ENCODE assay signal across 29 cellular contexts in the genomic region with DNA sequence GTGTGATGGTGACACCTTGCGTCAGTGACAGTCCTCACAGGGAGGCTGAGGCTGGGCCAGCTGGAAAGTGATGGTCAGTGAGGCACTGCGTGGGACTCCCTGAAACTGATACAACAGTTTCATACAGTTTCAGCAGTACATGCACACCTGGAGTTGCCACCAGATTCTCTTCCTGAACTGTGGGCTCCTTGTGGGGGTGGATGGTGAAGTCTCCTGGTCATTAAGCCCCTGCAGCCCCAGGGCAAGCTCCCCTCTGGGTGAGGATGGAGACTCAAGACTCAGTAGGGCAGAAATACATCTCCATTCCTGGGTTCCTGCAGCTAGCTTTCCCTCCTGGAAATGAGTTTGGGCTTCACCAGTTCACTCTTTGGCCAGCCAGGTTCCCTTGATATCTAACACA.
"Had no signal": no experiment of that assay in that cellular context is flagged by ENCODE, and none has a peak within 500 bp of the region (broad histone marks: within the 10 kb centered on the region; RNA-seq: fewer than 3 reads in every experiment).

No MANE protein-coding gene starts in this region.

- H3K4me3 ChIP-seq: MG63, Peyer's patch, SJSA1 had no signal

- H3K27me3 ChIP-seq: MG63, Peyer's patch, SJSA1 had no signal

- H3K4me1 ChIP-seq: Peyer's patch, SJSA1 had no signal

- H3K27ac ChIP-seq: Peyer's patch, SJSA1 had no signal

- H3K27ac Mint-ChIP-seq: T-helper 1 cell treated with Interleukin-12 subunit alpha and Interleukin-12 subunit beta and Interleukin-4 antibody, amounts not matched to agents 30 μg/mL and 1 μg/mL, for 36 hours had no signal

- H3K9me3 Mint-ChIP-seq: T-helper 1 cell treated with Interleukin-12 subunit alpha and Interleukin-12 subunit beta and Interleukin-4 antibody, amounts not matched to agents 30 μg/mL and 1 μg/mL, for 36 hours had no signal

- H3K36me3 ChIP-seq: MG63, Peyer's patch, SJSA1 had no signal

- H3K4me3 Mint-ChIP-seq: T-helper 1 cell treated with Interleukin-12 subunit alpha and Interleukin-12 subunit beta and Interleukin-4 antibody, amounts not matched to agents 30 μg/mL and 1 μg/mL, for 36 hours had no signal

- DNase-seq: MG63, MV-4-11, NCI-H1092, NCI-H1105, NCI-H1417 treated with DMSO at 0.1 percent for 48 hours, NCI-H1436 treated with DMSO at 0.1 percent for 48 hours, NCI-H1694 treated with DMSO at 0.1 percent for 48 hours, NCI-H187 treated with DMSO at 0.1 percent for 48 hours, NCI-H2029, NCI-H2081, NCI-H2171 treated with DMSO at 0.1 percent for 48 hours, NCI-H226, NCI-H446 treated with DMSO at 0.1 percent for 48 hours, NCI-H510A, NCI-H524, NCI-H526, NCI-H69, NCI-H748 treated with DMSO at 0.1 percent for 48 hours, NCI-H82, PC-3, Peyer's patch, Right ventricle myocardium superior, RPMI8226, SHP77 treated with DMSO at 0.1 percent for 48 hours, SK-N-SH, SW 1271, T-helper 1 cell had no signal

- H3K9ac ChIP-seq: SK-N-SH had no signal

- H3K4me2 ChIP-seq: SK-N-SH had no signal

- ATAC-seq: PC-3 had no signal

- H3K9me3 ChIP-seq: MG63, Peyer's patch, SJSA1, SK-N-SH had no signal
